ENCODE assay signal across 8 cellular contexts in the genomic region with DNA sequence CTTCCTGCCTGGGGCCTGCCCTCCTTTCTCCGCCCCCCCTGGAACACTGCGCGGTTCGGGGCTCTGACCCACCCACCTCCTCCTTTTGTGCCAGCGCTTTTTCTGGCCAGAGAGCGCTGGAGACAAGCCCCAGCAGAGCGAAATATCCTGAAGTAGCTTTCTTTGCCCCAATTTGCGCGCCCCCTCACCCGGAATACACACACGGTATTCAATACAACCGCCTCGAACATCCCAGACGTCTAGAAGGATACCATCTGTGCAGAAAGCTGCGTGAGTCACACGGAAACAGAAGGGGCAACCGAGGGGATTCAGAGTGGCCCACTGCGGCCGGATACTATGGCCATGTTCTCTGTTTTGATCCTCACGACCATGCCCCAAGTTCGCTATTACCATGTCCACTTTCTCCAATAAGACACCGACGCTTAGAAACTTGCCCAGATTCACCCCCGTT. TPM values are rescaled to one million over a fixed set of nuclear protein-coding genes. Genes with fewer than 3 reads are reported as not detected.
DNase-seq lines count a peak whose midpoint lies in the region; ATAC-seq and TF ChIP-seq lines count a peak whose summit lies in the region.

No MANE protein-coding gene starts in this region.

- H3K4me3 ChIP-seq in right lobe of liver (peak overlapping the region; percentile 29 to 44 (median 33)), tibial artery (peak overlapping the region; percentile 52 to 64)

- H3K4me3 Mint-ChIP-seq in T-helper 2 cell treated with Interferon-gamma antibody and Interleukin-4, amounts not matched to agents 5 μg/mL and 100 μg/mL, for 36 hours: peak overlapping the region; percentile 57
- H3K4me3 Mint-ChIP-seq in central memory CD8-positive, alpha-beta T cell: peak overlapping the region; percentile 18

- H3K9me3 ChIP-seq in right lobe of liver (no peaks in the 10 kb centered on the region), tibial artery (no peaks in the 10 kb centered on the region)

- H3K27ac ChIP-seq in right lobe of liver (no peak overlapping the region), tibial artery (peak overlapping the region in 1 of 2 donors; percentile 37)

- WGBS in right lobe of liver (ENCODE audit: insufficient coverage, low coverage, low lambda C conversion rate, missing lambda C conversion rate): 13% methylated on average over 12 of the region's 24 CpGs

- no peaks in the 10 kb centered on the region for H3K36me3 Mint-ChIP-seq in T-helper 2 cell treated with Interferon-gamma antibody and Interleukin-4, amounts not matched to agents 5 μg/mL and 100 μg/mL, for 36 hours (ENCODE audit: low read depth)
- no peaks in the 10 kb centered on the region for H3K36me3 Mint-ChIP-seq in central memory CD8-positive, alpha-beta T cell (ENCODE audit: insufficient read depth)

- H3K4me1 ChIP-seq in right lobe of liver: no peaks in the 10 kb centered on the region
- peaks cover 0 to 8% (median 0%) of the 10 kb centered on the region in 4 donors for H3K4me1 ChIP-seq in tibial artery

- H3K27me3 ChIP-seq in right lobe of liver (peaks cover 0 to 25% of the 10 kb centered on the region in 2 donors), tibial artery (no peaks in the 10 kb centered on the region)

- H3K27me3 Mint-ChIP-seq in T-helper 2 cell treated with Interferon-gamma antibody and Interleukin-4, amounts not matched to agents 5 μg/mL and 100 μg/mL, for 36 hours (ENCODE audit: low read depth): peaks cover 45% of the 10 kb centered on the region
- peaks cover 42% of the 10 kb centered on the region for H3K27me3 Mint-ChIP-seq in central memory CD8-positive, alpha-beta T cell

- no peak for TF ChIP-seq POLR2A in right lobe of liver (IDR thresholded peaks at IDR 0.05)

- H3K36me3 ChIP-seq in right lobe of liver (no peaks in the 10 kb centered on the region), tibial artery (no peaks in the 10 kb centered on the region)

- DNase-seq in T-helper 2 cell treated with Interferon-gamma antibody and Interleukin-4, amounts not matched to agents 5 μg/mL and 100 μg/mL, for 36 hours (ENCODE audit: low spot score): no peak
- DNase-seq in T-helper 2 cell: no peak
- no peak for DNase-seq in central memory CD8-positive, alpha-beta T cell (ENCODE audit: low spot score in 2 of 2)
- DNase-seq in right lobe of liver: no peak
- no peak for DNase-seq in tibial artery
- no peak for DNase-seq in T-helper 9 cell

- no peaks in the 10 kb centered on the region for H3K4me1 Mint-ChIP-seq in T-helper 2 cell treated with Interferon-gamma antibody and Interleukin-4, amounts not matched to agents 5 μg/mL and 100 μg/mL, for 36 hours (ENCODE audit: low read depth)
- H3K4me1 Mint-ChIP-seq in central memory CD8-positive, alpha-beta T cell: no peaks in the 10 kb centered on the region

- H3K9me3 Mint-ChIP-seq in T-helper 2 cell treated with Interferon-gamma antibody and Interleukin-4, amounts not matched to agents 5 μg/mL and 100 μg/mL, for 36 hours: no peaks in the 10 kb centered on the region
- no peaks in the 10 kb centered on the region for H3K9me3 Mint-ChIP-seq in central memory CD8-positive, alpha-beta T cell

- no peak for ATAC-seq in central memory CD8-positive, alpha-beta T cell (replicated peaks; ENCODE audit: extremely low read depth, poor library complexity, severe bottlenecking)
- ATAC-seq in right lobe of liver (peak in 1 of 4 donors; percentile 9), HG03095 (IDR thresholded peaks at IDR 0.05; ENCODE audit: unreplicated experiment) (no peak), GM21447 (IDR thresholded peaks at IDR 0.05; ENCODE audit: unreplicated experiment) (no peak)

- intact Hi-C loops in right lobe of liver (cut with DNase I): no loop called here
- intact Hi-C loops in tibial artery (cut with DNase I; ENCODE audit: low total_unique reads): no loop called here

- TF ChIP-seq CTCF in right lobe of liver (IDR thresholded peaks at IDR 0.05) (no peak), tibial artery (IDR thresholded peaks at IDR 0.05) (no peak)

- no peak overlapping the region for H3K27ac Mint-ChIP-seq in T-helper 2 cell treated with Interferon-gamma antibody and Interleukin-4, amounts not matched to agents 5 μg/mL and 100 μg/mL, for 36 hours
- no peak overlapping the region for H3K27ac Mint-ChIP-seq in central memory CD8-positive, alpha-beta T cell (ENCODE audit: low read depth)

RNA-seq across cellular contexts. Expression of a gene that starts 0.3 kb away (rescaled TPM):
- total RNA-seq in right lobe of liver: 10 to 100 TPM in 3 of 6 experiments, 1 to 10 TPM in 3; 6.5 to 15.3 (median 10.5) TPM
